Comparison of ENCODE assay signal across 8 cellular contexts in the genomic region with DNA sequence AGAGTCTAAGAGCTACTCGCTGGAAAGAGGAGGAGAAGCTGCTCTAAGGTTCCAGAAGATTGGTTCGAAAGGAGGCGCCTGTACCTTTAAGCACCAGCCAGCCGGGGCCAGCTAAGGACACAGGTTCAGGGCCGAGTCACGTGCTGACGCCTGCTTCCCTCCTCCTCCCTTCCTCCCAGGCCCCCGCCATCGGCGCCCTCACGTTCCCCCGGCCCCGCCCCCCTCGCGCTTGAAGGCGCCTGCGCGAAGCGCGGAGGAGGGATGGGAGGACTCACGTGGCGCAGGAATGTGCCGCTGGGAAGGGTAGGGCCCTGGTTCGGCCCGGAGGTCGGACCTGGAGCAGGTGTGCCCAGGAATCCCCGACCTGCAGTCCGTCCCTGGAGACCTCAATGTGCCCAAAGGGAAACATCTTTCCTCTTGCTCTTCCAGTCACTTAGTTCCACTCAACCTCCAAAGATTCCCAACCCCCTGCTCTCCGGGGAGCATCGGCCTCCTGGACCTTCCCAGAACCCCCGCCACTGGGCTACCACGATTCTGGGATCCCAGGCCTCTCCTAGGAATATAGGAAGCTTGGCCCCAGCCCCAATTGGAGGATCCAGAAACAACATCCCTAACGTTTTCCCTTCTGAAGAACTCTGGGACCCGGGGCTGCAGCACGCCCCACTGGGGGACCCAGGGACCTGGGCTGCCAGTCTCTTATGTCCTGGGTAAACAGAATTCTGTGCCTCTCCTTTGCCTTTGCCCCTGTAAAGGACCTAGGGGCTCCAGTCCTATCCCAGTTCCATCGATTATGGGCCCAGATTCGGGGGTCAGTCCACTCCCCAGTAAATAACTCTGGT.
A peak's percentile ranks its signal among the peaks of the same experiment; 100 is the strongest.
DNase-seq lines count a peak whose midpoint lies in the region; ATAC-seq and TF ChIP-seq lines count a peak whose summit lies in the region.

No MANE protein-coding gene starts in this region.

- H3K79me2 ChIP-seq in MM.1S (ENCODE audit: low read length): no peaks in the 10 kb centered on the region

- peaks cover 64 to 85% (median 70%) of the 10 kb centered on the region in 10 experiments for H3K4me1 ChIP-seq in BLaER1 treated with 17β-estradiol and CSF1 and Interleukin-3, amounts not matched to agents 10 nM and 100 nM
- peaks cover 32% of the 10 kb centered on the region for H3K4me1 ChIP-seq in MM.1S (ENCODE audit: low read length)

- H3K4me2 ChIP-seq in BLaER1 treated with 17β-estradiol and CSF1 and Interleukin-3, amounts not matched to agents 10 nM and 100 nM: peak overlapping the region; percentile 95 to 99 (median 98)
- peak overlapping the region; percentile 83 for H3K4me2 ChIP-seq in MM.1S (ENCODE audit: low read depth, low read length)

- peaks cover 6 to 40% (median 33%) of the 10 kb centered on the region in 11 experiments; a peak in 20 of 22 replicates for H3K36me3 ChIP-seq in BLaER1 treated with 17β-estradiol and CSF1 and Interleukin-3, amounts not matched to agents 10 nM and 100 nM
- no peaks in the 10 kb centered on the region for H3K36me3 ChIP-seq in MM.1S (replicated peaks; ENCODE audit: insufficient read depth, low read length)

- peaks cover 0 to 33% (median 10%) of the 10 kb centered on the region in 11 experiments; a peak in 10 of 22 replicates for H4K20me1 ChIP-seq in BLaER1 treated with 17β-estradiol and CSF1 and Interleukin-3, amounts not matched to agents 10 nM and 100 nM
- H4K20me1 ChIP-seq in MM.1S (ENCODE audit: insufficient read depth, low read length): no peaks in the 10 kb centered on the region

- H3K27ac ChIP-seq in BLaER1 treated with 17β-estradiol and CSF1 and Interleukin-3, amounts not matched to agents 10 nM and 100 nM: peak overlapping the region; percentile 90 to 99 (median 97)
- H3K27ac ChIP-seq in MM.1S (ENCODE audit: low read length): peak overlapping the region; percentile 72

- no peaks in the 10 kb centered on the region for H3K9me3 ChIP-seq in BLaER1 treated with 17β-estradiol and CSF1 and Interleukin-3, amounts not matched to agents 10 nM and 100 nM (replicated peaks in 1 of 11)
- H3K9me3 ChIP-seq in MM.1S (replicated peaks; ENCODE audit: insufficient read depth, low read length): no peaks in the 10 kb centered on the region

- ATAC-seq in GM21447 (IDR thresholded peaks at IDR 0.05; ENCODE audit: unreplicated experiment): peak; percentile 23

- H3K27me3 Mint-ChIP-seq in nephron (ENCODE audit: low read depth): no peaks in the 10 kb centered on the region

- peaks cover 39% of the 10 kb centered on the region for H3K4me1 Mint-ChIP-seq in nephron

- no peak for TF ChIP-seq CTCF in MM.1S (IDR thresholded peaks at IDR 0.05; ENCODE audit: low read length)
- no peak for TF ChIP-seq CTCF in fibroblast of pulmonary artery (IDR thresholded peaks at IDR 0.05; ENCODE audit: low read length, missing control alignments)
- no peak for TF ChIP-seq CTCF in nephron (IDR thresholded peaks at IDR 0.05; ENCODE audit: unreplicated experiment in 3 of 3)

- H3K27me3 ChIP-seq in BLaER1 treated with 17β-estradiol and CSF1 and Interleukin-3, amounts not matched to agents 10 nM and 100 nM: no peaks in the 10 kb centered on the region
- no peaks in the 10 kb centered on the region for H3K27me3 ChIP-seq in MM.1S (replicated peaks; ENCODE audit: insufficient read depth, low read length)

- H3K9me3 Mint-ChIP-seq in nephron: no peaks in the 10 kb centered on the region

- H3K9ac ChIP-seq in BLaER1 treated with 17β-estradiol and CSF1 and Interleukin-3, amounts not matched to agents 10 nM and 100 nM: peak overlapping the region; percentile 88 to 98 (median 93)
- H3K9ac ChIP-seq in MM.1S (ENCODE audit: low read length): peak overlapping the region; percentile 44; the same call in 1 of the 2 replicates

- peak overlapping the region; percentile 32 for H2AFZ ChIP-seq in MM.1S (ENCODE audit: low read length)

- H3K36me3 Mint-ChIP-seq in nephron (ENCODE audit: low read depth): peaks cover 5% of the 10 kb centered on the region

- peak overlapping the region; percentile 79 to 98 (median 92) for H3K4me3 ChIP-seq in BLaER1 treated with 17β-estradiol and CSF1 and Interleukin-3, amounts not matched to agents 10 nM and 100 nM
- peak overlapping the region; percentile 47 for H3K4me3 ChIP-seq in MM.1S (ENCODE audit: low read length)
- peak overlapping the region; percentile 38 for H3K4me3 ChIP-seq in fibroblast of pulmonary artery (replicated peaks; ENCODE audit: low read depth, low read length)

- peak; percentile 97 for DNase-seq in MM.1S
- DNase-seq in SHP77 treated with DMSO at 0.1 percent for 48 hours (lab: John Stamatoyannopoulos, UW): peak; percentile 87
- DNase-seq in activated effector memory CD4-positive, alpha-beta T cell treated with anti-CD3 and anti-CD28 coated beads, Interleukin-2, amount 50 U/mL, for 16 hours: peak; percentile 97
- peak; percentile 97 for DNase-seq in fibroblast of pulmonary artery (ENCODE audit: low read depth)
- peak; percentile 90 for DNase-seq in stimulated activated naive CD4-positive, alpha-beta T cell treated with Interleukin-2 at 50 U/mL for 16 hours (lab: John Stamatoyannopoulos, UW)

- peak overlapping the region; percentile 21 to 96 (median 82) for H3K27ac Mint-ChIP-seq in nephron

- H3K9me2 ChIP-seq in MM.1S (replicated peaks; ENCODE audit: insufficient read depth, low read length): no peaks in the 10 kb centered on the region

- peak overlapping the region; percentile 77 to 80 (median 79) for H3K4me3 Mint-ChIP-seq in nephron

- peaks cover 35% of the 10 kb centered on the region for H3F3A ChIP-seq in MM.1S (ENCODE audit: insufficient read depth, low read length)

Comparison
In these comparisons a context has a peak if more than half of its experiments do, and no peak if none do; other contexts are left out.
1. Peak in every context shown above with its lines: DNase-seq, ATAC-seq, H3K4me3 ChIP-seq and H3K27ac ChIP-seq.
2. H3K4me3 ChIP-seq: peak in every context shown above with its lines; median percentile 92 in BLaER1 treated with 17β-estradiol and CSF1 and Interleukin-3, amounts not matched to agents 10 nM and 100 nM; 47 in MM.1S; 38 in fibroblast of pulmonary artery.